Comparison of ENCODE assay signal across 18 cellular contexts in genomic region chr17:31902693-31903092, GRCh38. TPM values are rescaled to one million over a fixed set of nuclear protein-coding genes. Genes with fewer than 3 reads are reported as not detected.
DNase-seq lines count a peak whose midpoint lies in the region; ATAC-seq, FAIRE-seq and TF ChIP-seq lines count a peak whose summit lies in the region.
"Had no signal": no experiment of that assay in that cellular context is flagged by ENCODE, and none has a peak within 500 bp of the region (broad histone marks: within the 10 kb centered on the region; RNA-seq: fewer than 3 reads in every experiment).

No MANE protein-coding gene starts in this region.

- H3K4me3 ChIP-seq in HepG2 (replicated peaks in 1 of 3; ENCODE audit: insufficient read depth in 1 of 3, low read depth in 2 of 3, low read length in 3 of 3) (no peak overlapping the region), right lobe of liver (no peak overlapping the region), Loucy (ENCODE audit: low read length, poor library complexity, severe bottlenecking) (no peak overlapping the region), GM12878 (no peak overlapping the region), SJCRH30 (no peak overlapping the region)
- H3K4me3 ChIP-seq: hepatocyte had no signal

- H4K20me1 ChIP-seq in HepG2 (ENCODE audit: insufficient read depth, low read length) (no peaks in the 10 kb centered on the region), Loucy (ENCODE audit: insufficient read depth, low read length, poor library complexity, severe bottlenecking) (peaks cover 16% of the 10 kb centered on the region), GM12878 (ENCODE audit: control insufficient read depth, insufficient read depth) (no peaks in the 10 kb centered on the region)

- no peak for TF ChIP-seq CTCF in HepG2 (CRISPR knock-in tag; IDR thresholded peaks at IDR 0.05)
- TF ChIP-seq CTCF in right lobe of liver (IDR thresholded peaks at IDR 0.05), result no peak
- no peak for TF ChIP-seq CTCF in Loucy (conservative IDR thresholded peaks at IDR 0.05; ENCODE audit: low read length)
- no peak for TF ChIP-seq CTCF in GM12878 (IDR thresholded peaks at IDR 0.05 in 2 of 3, conservative IDR thresholded peaks at IDR 0.05 in 1 of 3; ENCODE audit: control insufficient read depth in 2 of 3, extremely low read depth in 1 of 3, insufficient read depth in 1 of 3, low read depth in 3 of 3, low read length in 3 of 3)

- H3K9ac ChIP-seq in HepG2 (ENCODE audit: insufficient read depth, low read depth, low read length), result no peak overlapping the region
- H3K9ac ChIP-seq in Loucy (ENCODE audit: low read depth, low read length, poor library complexity, severe bottlenecking), result no peak overlapping the region
- H3K9ac ChIP-seq in GM12878 (ENCODE audit: control insufficient read depth, insufficient read depth, low read length), result no peak overlapping the region

- FAIRE-seq in HepG2 (lab: Jason Lieb, UNC), result no peak
- FAIRE-seq in GM12878 (lab: Jason Lieb, UNC), result peak; percentile 31

- H3K27me3 ChIP-seq in HepG2 (ENCODE audit: control insufficient read depth in 1 of 2, insufficient read depth in 2 of 2, low read length in 2 of 2) (no peaks in the 10 kb centered on the region; a peak in 2 of 5 replicates), right lobe of liver (no peaks in the 10 kb centered on the region), Loucy (ENCODE audit: insufficient read depth, low read length, poor library complexity, severe bottlenecking) (no peaks in the 10 kb centered on the region), GM12878 (replicated peaks in 1 of 2; ENCODE audit: control insufficient read depth in 2 of 2, insufficient read depth in 2 of 2, low read length in 1 of 2) (no peaks in the 10 kb centered on the region), SJCRH30 (no peaks in the 10 kb centered on the region)
- H3K27me3 ChIP-seq: esophagus muscularis mucosa, hepatocyte had no signal

- H3K9me2 ChIP-seq in Loucy (replicated peaks; ENCODE audit: low read depth, low read length), result no peaks in the 10 kb centered on the region

- BruUV-seq in HepG2 (replicated peaks; lab: Mats Ljungman, UMichigan) (no TSS peak), GM12878 (replicated peaks; lab: Mats Ljungman, UMichigan) (no TSS peak)

- peaks cover 18% of the 10 kb centered on the region for H3K79me2 ChIP-seq in HepG2 (ENCODE audit: insufficient read depth, low read length)
- peaks cover 38% of the 10 kb centered on the region for H3K79me2 ChIP-seq in Loucy (ENCODE audit: insufficient read depth, low read length)
- peaks cover 20% of the 10 kb centered on the region for H3K79me2 ChIP-seq in GM12878 (ENCODE audit: control insufficient read depth, insufficient read depth, low read length)

- 21% methylated on average over 2 of the region's 2 CpGs for WGBS in HepG2 (ENCODE audit: low lambda C conversion rate)
- WGBS in right lobe of liver (ENCODE audit: insufficient coverage, low coverage, low lambda C conversion rate, missing lambda C conversion rate), result 47% methylated on average over 2 of the region's 2 CpGs
- WGBS in GM12878 (ENCODE audit: insufficient coverage, insufficient replicate concordance, low lambda C conversion rate, missing lambda C conversion rate), result 0% methylated on average over 2 of the region's 2 CpGs

- H3K36me3 ChIP-seq in HepG2 (replicated peaks in 1 of 2; ENCODE audit: control insufficient read depth in 1 of 2, insufficient read depth in 2 of 2, low read length in 2 of 2), result peaks cover 4 to 15% of the 10 kb centered on the region in 2 experiments; a peak in 4 of 5 replicates
- peaks cover 0 to 17% (median 8%) of the 10 kb centered on the region in 4 donors for H3K36me3 ChIP-seq in right lobe of liver
- 0 out of 2 replicates have a peak, but pooled peaks cover 4% of the 10 kb centered on the region for H3K36me3 ChIP-seq in Loucy (ENCODE audit: insufficient read depth, low read length)
- H3K36me3 ChIP-seq in GM12878 (ENCODE audit: control insufficient read depth in 2 of 2, insufficient read depth in 2 of 2, low read length in 1 of 2), result peaks cover 0 to 11% of the 10 kb centered on the region in 2 experiments; a peak in 2 of 4 replicates
- peaks cover 14% of the 10 kb centered on the region for H3K36me3 ChIP-seq in SJCRH30

- TF ChIP-seq RAD21 in HepG2 (CRISPR knock-in tag; IDR thresholded peaks at IDR 0.05) (no peak), GM12878 (IDR thresholded peaks at IDR 0.05; ENCODE audit: insufficient read depth, low read depth, low read length) (no peak)

- CTCF ChIA-PET in HepG2 (lab: Yijun Ruan, JAX; ENCODE audit: low intra/inter-chr PET ratio, low total read pairs) (no interaction called here), GM12878 (lab: Yijun Ruan, JAX) (interaction anchor here (1.0 to 3.6 kb wide), 8 partner anchors 8 to 438 kb away, joined by 3 to 32 read pairs (median 8); no protein-coding TSS in a partner anchor)

- POLR2A ChIA-PET in HepG2 (lab: Yijun Ruan, JAX) (no interaction called here), GM12878 (lab: Charles Lee) (no interaction called here)

- SMC1A ChIA-PET in GM12878 (lab: Charles Lee; ENCODE audit: uncharacterized antibody, unreplicated experiment), result interaction anchor here (0.6 to 2.6 kb wide), 7 partner anchors 9 to 96 kb away, joined by 3 to 23 read pairs (median 8); no protein-coding TSS in a partner anchor

- H3K4me2 ChIP-seq in HepG2 (ENCODE audit: low read depth, low read length) (peak overlapping the region; percentile 29), Loucy (ENCODE audit: low read depth, low read length, poor library complexity, severe bottlenecking) (no peak overlapping the region), GM12878 (ENCODE audit: control insufficient read depth, insufficient read depth) (0 out of 2 replicates have a peak overlapping the region, but pooled peaks have one; percentile 20)

- H3K9me3 ChIP-seq in HepG2 (ENCODE audit: low read length) (no peaks in the 10 kb centered on the region), right lobe of liver (no peaks in the 10 kb centered on the region), Loucy (ENCODE audit: insufficient read depth, low read depth, low read length) (no peaks in the 10 kb centered on the region), GM12878 (replicated peaks; ENCODE audit: control insufficient read depth, insufficient read depth, low read length) (no peaks in the 10 kb centered on the region), SJCRH30 (replicated peaks) (no peaks in the 10 kb centered on the region)
- H3K9me3 ChIP-seq: esophagus muscularis mucosa had no signal

- RAD21 ChIA-PET in GM12878 (lab: Charles Lee; ENCODE audit: unreplicated experiment), result interaction anchor here (1.0 to 1.5 kb wide), 2 partner anchors 36 to 60 kb away, joined by 3 to 4 read pairs; no protein-coding TSS in a partner anchor

- no peaks in the 10 kb centered on the region for H3F3A ChIP-seq in Loucy (ENCODE audit: low read depth)

- intact Hi-C loops in HepG2 (cut with micrococcal nuclease; ENCODE audit: unreplicated experiment) (loop anchor here (1.0 to 5.0 kb wide), 2 partner anchors 35 to 37 kb away; partner anchors contain the start of gene SUZ12), right lobe of liver (cut with DNase I) (no loop called here), GM12878 (cut with micrococcal nuclease; ENCODE audit: unreplicated experiment) (loop anchor here (10.0 kb wide), 2 partner anchors 232 to 588 kb away; partner anchors contain the start of gene EVI2B)

- H2AFZ ChIP-seq in HepG2 (ENCODE audit: low read length) (peak overlapping the region; percentile 98), Loucy (ENCODE audit: low read length) (peak overlapping the region; percentile 77; the same call in 1 of the 2 replicates), GM12878 (ENCODE audit: control insufficient read depth, low read depth, low read length) (peak overlapping the region; percentile 5)

- peaks cover 11% of the 10 kb centered on the region for H3K4me1 ChIP-seq in HepG2 (ENCODE audit: insufficient read depth, low read length)
- H3K4me1 ChIP-seq in right lobe of liver, result peaks cover 0 to 5% (median 0%) of the 10 kb centered on the region in 4 donors
- peaks cover 7% of the 10 kb centered on the region for H3K4me1 ChIP-seq in Loucy (ENCODE audit: insufficient read depth, low read length, poor library complexity, severe bottlenecking)
- H3K4me1 ChIP-seq in GM12878 (ENCODE audit: control insufficient read depth, insufficient read depth, low read length), result peaks cover 6% of the 10 kb centered on the region
- peaks cover 4% of the 10 kb centered on the region; the same call in 1 of the 2 replicates for H3K4me1 ChIP-seq in SJCRH30

- in situ Hi-C loops in HepG2 (cut with HindIII; ENCODE audit: extremely low pct_ligation_motif_present, low pct_unique_long_range_greater_than_20kb) (no loop called here), GM12878 (cut with MboI) (no loop called here)

- ATAC-seq in HepG2 (no peak), right lobe of liver (no peak), GM12878 (peak; percentile 47), HG02840 (IDR thresholded peaks at IDR 0.05; ENCODE audit: low FRiP score, unreplicated experiment) (no peak), HG03521 (IDR thresholded peaks at IDR 0.05; ENCODE audit: unreplicated experiment) (no peak)
- ATAC-seq: stimulated activated naive B cell treated with anti-CD40 and anti-IgM and Interleukin-4, amounts not matched to agents 10 μg/mL and 1 μg/mL and 100 μg/mL, for 72 hours had no signal

- H3K27ac ChIP-seq in HepG2 (ENCODE audit: extremely low read length, insufficient read depth, low read length) (no peak overlapping the region), right lobe of liver (no peak overlapping the region), GM12878 (ENCODE audit: control insufficient read depth, insufficient read depth) (no peak overlapping the region), SJCRH30 (no peak overlapping the region)
- H3K27ac ChIP-seq: coronary artery, hepatocyte had no signal

- TF ChIP-seq EP300 in HepG2 (IDR thresholded peaks at IDR 0.05; ENCODE audit: low read depth in 2 of 2, low read length in 2 of 2) (no peak), HepG2 (CRISPR knock-in tag; IDR thresholded peaks at IDR 0.05; ENCODE audit: borderline replicate concordance) (no peak), GM12878 (IDR thresholded peaks at IDR 0.05; ENCODE audit: borderline replicate concordance in 1 of 2, control insufficient read depth in 1 of 2, low read depth in 2 of 2, low read length in 2 of 2) (no peak)

- DNase-seq in HepG2 (ENCODE audit: low spot score) (no peak), right lobe of liver (no peak), GM12878 (ENCODE audit: low read depth, low spot score) (peak; percentile 36), D341Med (ENCODE audit: low spot score) (no peak), SJCRH30 (no peak)
- DNase-seq: anterior cingulate cortex; HCEC 1CT; KG1; left colon; NCI-H1436; posterior cingulate gyrus; stimulated activated naive B cell treated with anti-CD40 and anti-IgM and Interleukin-4, amounts not matched to agents 10 μg/mL and 1 μg/mL and 100 μg/mL, for 72 hours had no signal

- TF ChIP-seq POLR2A in HepG2 (IDR thresholded peaks at IDR 0.05; ENCODE audit: insufficient read depth in 1 of 2, low read depth in 2 of 2, low read length in 2 of 2) (no peak), right lobe of liver (IDR thresholded peaks at IDR 0.05) (no peak), GM12878 (IDR thresholded peaks at IDR 0.05; ENCODE audit: low read depth, low read length) (no peak)

RNA-seq across cellular contexts. Expression of gene UTP6, which starts 1.2 kb away (rescaled TPM):
- total RNA-seq in HepG2 (2016; rRNA removed; fragmentation: Illumina TruSeq; extraction: Trizol) (93.7 and 162 TPM in 2 replicates), right lobe of liver (10 to 100 TPM; 16.5 to 26.1 (median 22.2) TPM), GM12878 (2014; rRNA removed) (47.4 and 65.7 TPM in 2 replicates), GM12878 (2014; rRNA removed; fragmentation: Illumina TruSeq; extraction: Trizol) (69.4 and 69.9 TPM in 2 replicates), GM12878 (2021) (90.8 and 91.7 TPM in 2 replicates)
- 9.1 and 11.1 TPM in 2 replicates for total RNA-seq in HepG2 (2016; cell fraction: cytosol; rRNA removed; fragmentation: Illumina TruSeq; extraction: Trizol; ENCODE audit: low read depth)
- total RNA-seq in HepG2 (2016; cell fraction: insoluble cytoplasmic fraction; rRNA removed; fragmentation: Illumina TruSeq; extraction: Trizol), result 99.4 and 154 TPM in 2 replicates
- 18.3 and 28.4 TPM in 2 replicates for total RNA-seq in HepG2 (2016; cell fraction: membrane; rRNA removed; fragmentation: Illumina TruSeq; extraction: Trizol)
- 53.4 and 68.3 TPM in 2 replicates for total RNA-seq in HepG2 (2016; cell fraction: nucleus; rRNA removed; fragmentation: Illumina TruSeq; extraction: Trizol)
- polyA plus RNA-seq in HepG2 (2011; rRNA removed) (19.6 and 27.3 TPM in 2 replicates), GM12878 (2011; rRNA removed) (76.6 and 130 TPM in 2 replicates), GM12878 (2014; fragmentation: Illumina TruSeq; extraction: Trizol) (59.3 and 69.8 TPM in 2 replicates), GM12878 (2014; fragmentation: Nextera tagmentation; extraction: Ambion mirVana) (100 to 1,000 TPM; 134 to 137 TPM), GM12878 (2014; rRNA removed) (59.8 and 70.2 TPM in 2 replicates), GM12878 (2016; fragmentation: Nextera tagmentation; extraction: Ambion mirVana) (100 to 1,000 TPM; 136 to 138 TPM)
- polyA plus RNA-seq in HepG2 (2011; cell fraction: cytosol; rRNA removed), result 5.3 and 10.8 TPM in 2 replicates
- polyA plus RNA-seq in HepG2 (2011; cell fraction: nucleus; rRNA removed), result 10.4 and 19.6 TPM in 2 replicates
- polyA plus RNA-seq in HepG2 (2012), result 55.1 and 58.2 TPM in 2 replicates
- polyA plus RNA-seq in HepG2 (2016; cell fraction: cytosol; fragmentation: Illumina TruSeq; extraction: Trizol; ENCODE audit: low read depth), result 10.9 and 11.2 TPM in 2 replicates
- 125 and 141 TPM in 2 replicates for polyA plus RNA-seq in HepG2 (2016; cell fraction: insoluble cytoplasmic fraction; fragmentation: Illumina TruSeq; extraction: Trizol; ENCODE audit: low read depth)
- polyA plus RNA-seq in HepG2 (2016; cell fraction: membrane; fragmentation: Illumina TruSeq; extraction: Trizol; ENCODE audit: low read depth), result 11.9 and 16.3 TPM in 2 replicates
- 109 and 112 TPM in 2 replicates for polyA plus RNA-seq in HepG2 (2016; cell fraction: nucleus; fragmentation: Illumina TruSeq; extraction: Trizol; ENCODE audit: insufficient read depth, low read depth)
- polyA minus RNA-seq in HepG2 (2011; rRNA and poly(A)+ RNA removed; ENCODE audit: low replicate concordance), result 3.3 and 9.7 TPM in 2 replicates
- 9.6 and 15.2 TPM in 2 replicates for polyA minus RNA-seq in HepG2 (2011; cell fraction: cytosol; rRNA and poly(A)+ RNA removed)
- 21.0 and 21.1 TPM in 2 replicates for polyA minus RNA-seq in HepG2 (2011; cell fraction: nucleus; rRNA and poly(A)+ RNA removed)
- 90.8 and 99.2 TPM in 2 replicates for total RNA-seq in GM12878 (2013; cell fraction: nucleolus; rRNA removed)
- 32.8 TPM for polyA plus RNA-seq in GM12878 (2011; ENCODE audit: low read depth)
- polyA plus RNA-seq in GM12878 (2011; cell fraction: cytosol; rRNA removed), result 13.8 and 16.0 TPM in 2 replicates
- 40.8 and 55.5 TPM in 2 replicates for polyA plus RNA-seq in GM12878 (2011; cell fraction: nucleus; rRNA removed)
- polyA plus RNA-seq in GM12878 (2012), result 53.1 and 54.7 TPM in 2 replicates
- polyA minus RNA-seq in GM12878 (2011; rRNA and poly(A)+ RNA removed), result 12.7 and 20.3 TPM in 2 replicates
- 11.1 and 17.2 TPM in 2 replicates for polyA minus RNA-seq in GM12878 (2011; cell fraction: cytosol; rRNA and poly(A)+ RNA removed)
- polyA minus RNA-seq in GM12878 (2011; cell fraction: nucleus; rRNA and poly(A)+ RNA removed), result 8.8 and 15.8 TPM in 2 replicates
- 70.9 and 81.6 TPM in 2 replicates for total RNA-seq in SJCRH30 (2014; rRNA removed; shearing (Covaris generic))

RNA-seq across cellular contexts. Expression of gene SUZ12, which starts 34.1 kb away (rescaled TPM):
- total RNA-seq in HepG2 (2016; rRNA removed; fragmentation: Illumina TruSeq; extraction: Trizol) (11.7 and 30.2 TPM in 2 replicates), right lobe of liver (10 to 100 TPM in 4 of 6 experiments, 1 to 10 TPM in 2; 8.0 to 12.1 (median 10.6) TPM), GM12878 (2014; rRNA removed) (19.2 and 23.9 TPM in 2 replicates), GM12878 (2014; rRNA removed; fragmentation: Illumina TruSeq; extraction: Trizol) (65.6 and 66.5 TPM in 2 replicates), GM12878 (2021) (47.9 and 48.8 TPM in 2 replicates)
- 7.4 and 7.7 TPM in 2 replicates for total RNA-seq in HepG2 (2016; cell fraction: cytosol; rRNA removed; fragmentation: Illumina TruSeq; extraction: Trizol; ENCODE audit: low read depth)
- total RNA-seq in HepG2 (2016; cell fraction: insoluble cytoplasmic fraction; rRNA removed; fragmentation: Illumina TruSeq; extraction: Trizol), result 10.5 and 28.9 TPM in 2 replicates
- total RNA-seq in HepG2 (2016; cell fraction: membrane; rRNA removed; fragmentation: Illumina TruSeq; extraction: Trizol), result 16.1 and 17.6 TPM in 2 replicates
- total RNA-seq in HepG2 (2016; cell fraction: nucleus; rRNA removed; fragmentation: Illumina TruSeq; extraction: Trizol), result 22.3 and 24.9 TPM in 2 replicates
- polyA plus RNA-seq in HepG2 (2011; rRNA removed) (11.8 and 15.6 TPM in 2 replicates), GM12878 (2011; rRNA removed) (48.5 and 77.0 TPM in 2 replicates), GM12878 (2014; fragmentation: Illumina TruSeq; extraction: Trizol) (69.2 and 84.4 TPM in 2 replicates), GM12878 (2014; fragmentation: Nextera tagmentation; extraction: Ambion mirVana) (10 to 100 TPM; 25.5 to 32.0 TPM), GM12878 (2014; rRNA removed) (28.9 and 37.1 TPM in 2 replicates), GM12878 (2016; fragmentation: Nextera tagmentation; extraction: Ambion mirVana) (10 to 100 TPM; 23.7 to 26.1 TPM)
- polyA plus RNA-seq in HepG2 (2011; cell fraction: cytosol; rRNA removed), result 4.5 and 7.2 TPM in 2 replicates
- 9.8 and 11.1 TPM in 2 replicates for polyA plus RNA-seq in HepG2 (2011; cell fraction: nucleus; rRNA removed)
- 16.2 and 20.5 TPM in 2 replicates for polyA plus RNA-seq in HepG2 (2012)
- 2.2 and 2.7 TPM in 2 replicates for polyA plus RNA-seq in HepG2 (2016; cell fraction: cytosol; fragmentation: Illumina TruSeq; extraction: Trizol; ENCODE audit: low read depth)
- 36.4 and 36.6 TPM in 2 replicates for polyA plus RNA-seq in HepG2 (2016; cell fraction: insoluble cytoplasmic fraction; fragmentation: Illumina TruSeq; extraction: Trizol; ENCODE audit: low read depth)
- 11.8 and 14.7 TPM in 2 replicates for polyA plus RNA-seq in HepG2 (2016; cell fraction: membrane; fragmentation: Illumina TruSeq; extraction: Trizol; ENCODE audit: low read depth)
- polyA plus RNA-seq in HepG2 (2016; cell fraction: nucleus; fragmentation: Illumina TruSeq; extraction: Trizol; ENCODE audit: insufficient read depth, low read depth), result 36.8 and 40.9 TPM in 2 replicates
- polyA minus RNA-seq in HepG2 (2011; rRNA and poly(A)+ RNA removed; ENCODE audit: low replicate concordance), result 4.7 and 13.3 TPM in 2 replicates
- polyA minus RNA-seq in HepG2 (2011; cell fraction: cytosol; rRNA and poly(A)+ RNA removed), result 11.4 and 15.0 TPM in 2 replicates
- polyA minus RNA-seq in HepG2 (2011; cell fraction: nucleus; rRNA and poly(A)+ RNA removed), result 18.2 and 20.6 TPM in 2 replicates
- 66.0 and 67.3 TPM in 2 replicates for total RNA-seq in GM12878 (2013; cell fraction: nucleolus; rRNA removed)
- 10.4 TPM for polyA plus RNA-seq in GM12878 (2011; ENCODE audit: low read depth)
- 15.8 and 16.9 TPM in 2 replicates for polyA plus RNA-seq in GM12878 (2011; cell fraction: cytosol; rRNA removed)
- polyA plus RNA-seq in GM12878 (2011; cell fraction: nucleus; rRNA removed), result 24.0 and 30.2 TPM in 2 replicates
- 23.0 and 28.0 TPM in 2 replicates for polyA plus RNA-seq in GM12878 (2012)
- 23.7 and 32.4 TPM in 2 replicates for polyA minus RNA-seq in GM12878 (2011; rRNA and poly(A)+ RNA removed)
- polyA minus RNA-seq in GM12878 (2011; cell fraction: cytosol; rRNA and poly(A)+ RNA removed), result 15.1 and 25.4 TPM in 2 replicates
- 7.1 and 13.9 TPM in 2 replicates for polyA minus RNA-seq in GM12878 (2011; cell fraction: nucleus; rRNA and poly(A)+ RNA removed)
- total RNA-seq in SJCRH30 (2014; rRNA removed; shearing (Covaris generic)), result 47.0 and 55.5 TPM in 2 replicates

RNA-seq across cellular contexts. Expression of gene COPRS, which starts 43.6 kb away (rescaled TPM):
- total RNA-seq in HepG2 (2016; rRNA removed; fragmentation: Illumina TruSeq; extraction: Trizol), result 93.8 and 98.3 TPM in 2 replicates
- total RNA-seq in HepG2 (2016; cell fraction: cytosol; rRNA removed; fragmentation: Illumina TruSeq; extraction: Trizol; ENCODE audit: low read depth), result 118 and 126 TPM in 2 replicates
- 95.1 and 104 TPM in 2 replicates for total RNA-seq in HepG2 (2016; cell fraction: insoluble cytoplasmic fraction; rRNA removed; fragmentation: Illumina TruSeq; extraction: Trizol)
- total RNA-seq in HepG2 (2016; cell fraction: membrane; rRNA removed; fragmentation: Illumina TruSeq; extraction: Trizol), result 137 and 150 TPM in 2 replicates
- 31.9 and 32.6 TPM in 2 replicates for total RNA-seq in HepG2 (2016; cell fraction: nucleus; rRNA removed; fragmentation: Illumina TruSeq; extraction: Trizol)
- polyA plus RNA-seq in HepG2 (2011; rRNA removed), result 19.5 and 22.7 TPM in 2 replicates
- 26.8 and 28.8 TPM in 2 replicates for polyA plus RNA-seq in HepG2 (2011; cell fraction: cytosol; rRNA removed)
- 7.9 and 9.7 TPM in 2 replicates for polyA plus RNA-seq in HepG2 (2011; cell fraction: nucleus; rRNA removed)
- polyA plus RNA-seq in HepG2 (2012), result 30.5 and 39.3 TPM in 2 replicates
- 114 and 127 TPM in 2 replicates for polyA plus RNA-seq in HepG2 (2016; cell fraction: cytosol; fragmentation: Illumina TruSeq; extraction: Trizol; ENCODE audit: low read depth)
- 98.1 and 98.9 TPM in 2 replicates for polyA plus RNA-seq in HepG2 (2016; cell fraction: insoluble cytoplasmic fraction; fragmentation: Illumina TruSeq; extraction: Trizol; ENCODE audit: low read depth)
- 120 and 125 TPM in 2 replicates for polyA plus RNA-seq in HepG2 (2016; cell fraction: membrane; fragmentation: Illumina TruSeq; extraction: Trizol; ENCODE audit: low read depth)
- polyA plus RNA-seq in HepG2 (2016; cell fraction: nucleus; fragmentation: Illumina TruSeq; extraction: Trizol; ENCODE audit: insufficient read depth, low read depth), result 56.8 and 64.5 TPM in 2 replicates
- 14.1 and 34.1 TPM in 2 replicates for polyA minus RNA-seq in HepG2 (2011; rRNA and poly(A)+ RNA removed; ENCODE audit: low replicate concordance)
- polyA minus RNA-seq in HepG2 (2011; cell fraction: cytosol; rRNA and poly(A)+ RNA removed), result 10.8 and 11.9 TPM in 2 replicates
- 4.9 and 5.5 TPM in 2 replicates for polyA minus RNA-seq in HepG2 (2011; cell fraction: nucleus; rRNA and poly(A)+ RNA removed)
- total RNA-seq in right lobe of liver, result 10 to 100 TPM; 17.1 to 49.4 (median 24.0) TPM
- total RNA-seq in GM12878 (2013; cell fraction: nucleolus; rRNA removed), result 0.98 and 2.9 TPM in 2 replicates
- total RNA-seq in GM12878 (2014; rRNA removed), result 41.7 and 41.9 TPM in 2 replicates
- 29.3 and 32.8 TPM in 2 replicates for total RNA-seq in GM12878 (2014; rRNA removed; fragmentation: Illumina TruSeq; extraction: Trizol)
- total RNA-seq in GM12878 (2021), result 25.6 and 31.2 TPM in 2 replicates
- polyA plus RNA-seq in GM12878 (2011; ENCODE audit: low read depth), result 14.7 TPM
- polyA plus RNA-seq in GM12878 (2011; rRNA removed), result 25.1 and 30.0 TPM in 2 replicates
- 37.4 and 43.0 TPM in 2 replicates for polyA plus RNA-seq in GM12878 (2011; cell fraction: cytosol; rRNA removed)
- 14.0 and 14.7 TPM in 2 replicates for polyA plus RNA-seq in GM12878 (2011; cell fraction: nucleus; rRNA removed)
- polyA plus RNA-seq in GM12878 (2012), result 17.1 and 18.1 TPM in 2 replicates
- polyA plus RNA-seq in GM12878 (2014; fragmentation: Illumina TruSeq; extraction: Trizol), result 30.0 and 33.3 TPM in 2 replicates
- 10 to 100 TPM in 1 of 2 experiments, 1 to 10 TPM in 1; 6.3 to 15.9 TPM for polyA plus RNA-seq in GM12878 (2014; fragmentation: Nextera tagmentation; extraction: Ambion mirVana)
- polyA plus RNA-seq in GM12878 (2014; rRNA removed), result 35.3 and 42.3 TPM in 2 replicates
- polyA plus RNA-seq in GM12878 (2016; fragmentation: Nextera tagmentation; extraction: Ambion mirVana), result 10 to 100 TPM; 35.7 to 39.9 TPM
- 22.5 and 23.1 TPM in 2 replicates for polyA minus RNA-seq in GM12878 (2011; rRNA and poly(A)+ RNA removed)
- polyA minus RNA-seq in GM12878 (2011; cell fraction: cytosol; rRNA and poly(A)+ RNA removed), result 12.0 and 13.2 TPM in 2 replicates
- polyA minus RNA-seq in GM12878 (2011; cell fraction: nucleus; rRNA and poly(A)+ RNA removed), result 3.1 and 3.4 TPM in 2 replicates
- 94.7 and 95.5 TPM in 2 replicates for total RNA-seq in SJCRH30 (2014; rRNA removed; shearing (Covaris generic))

Comparison
In these comparisons a context has a peak if more than half of its experiments do, and no peak if none do; other contexts are left out.
1. intact Hi-C loops: an anchor here in HepG2 (1.0 to 5.0 kb wide) and GM12878 (10.0 kb wide); none called in right lobe of liver.
2. H2AFZ ChIP-seq: peak in every context shown above with its lines; median percentile 98 in HepG2; 77 in Loucy; 5 in GM12878.
3. Of the 75 proteins assayed by ChIP-seq in both HepG2 and GM12878: peak only in HepG2: none; only in GM12878: ATF2, CREM, EED, JUNB and NFIC; in both: none; in neither: 70.